Comparison of ENCODE assay signal across 24 cellular contexts in the genomic region with DNA sequence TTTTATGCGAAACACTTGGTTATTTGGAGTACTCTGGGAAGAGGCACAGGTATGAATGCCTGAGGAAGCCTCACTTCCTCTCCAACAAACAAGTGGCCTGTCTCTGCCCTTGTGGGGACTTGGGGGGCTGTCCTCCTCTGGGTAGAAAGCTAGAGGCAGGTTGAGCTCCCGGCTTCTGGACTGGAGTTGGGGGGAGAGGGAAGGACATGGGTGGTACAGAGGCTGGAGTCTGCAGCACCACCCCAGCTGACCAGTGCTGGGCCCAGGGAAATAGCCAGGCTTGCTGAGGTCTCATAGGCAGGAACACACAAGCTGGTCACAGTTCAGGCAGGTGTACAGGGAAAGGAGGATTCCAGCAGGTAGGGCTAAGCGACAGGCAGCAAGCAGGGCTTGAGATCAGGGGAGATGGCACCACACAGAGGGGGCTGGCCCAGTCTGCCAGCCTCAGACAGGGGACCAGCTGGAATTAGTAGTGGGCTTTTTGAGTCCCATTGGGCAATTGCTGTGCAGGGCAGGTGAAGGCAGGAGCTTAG.
DNase-seq lines count a peak whose midpoint lies in the region; ATAC-seq and TF ChIP-seq lines count a peak whose summit lies in the region.
"Had no signal": no experiment of that assay in that cellular context is flagged by ENCODE, and none has a peak within 500 bp of the region (broad histone marks: within the 10 kb centered on the region; RNA-seq: fewer than 3 reads in every experiment).

No MANE protein-coding gene starts in this region.

- CTCF ChIA-PET in SK-N-SH (lab: Yijun Ruan, JAX): interaction anchor here (1.3 kb wide), 1 partner anchor 350 kb away, joined by 4 read pairs; no protein-coding TSS in a partner anchor

- TF ChIP-seq EP300 in SK-N-SH (IDR thresholded peaks at IDR 0.05; ENCODE audit: borderline replicate concordance in 1 of 2, low read depth in 1 of 2, low read length in 1 of 2): no peak

- H4K20me1 ChIP-seq in SK-N-SH (ENCODE audit: insufficient read depth): no peaks in the 10 kb centered on the region
- H4K20me1 ChIP-seq in fibroblast of lung (ENCODE audit: control insufficient read depth, extremely low read depth, insufficient read depth, low read length): no peaks in the 10 kb centered on the region
- H4K20me1 ChIP-seq: BLaER1 had no signal

- H3K9me3 Mint-ChIP-seq in activated naive CD4-positive, alpha-beta T cell treated with anti-CD3 and anti-CD28 coated beads, Interleukin-2, amount 50 U/mL, for 72 hours: no peaks in the 10 kb centered on the region
- H3K9me3 Mint-ChIP-seq: activated CD4-positive, alpha-beta T cell treated with anti-CD3 and anti-CD28 coated beads, Interleukin-2, amount 10 ng/mL, durations not matched to agents 7 days and 5 days; central memory CD8-positive, alpha-beta T cell had no signal

- WGBS in SK-N-SH (ENCODE audit: low lambda C conversion rate): 91% methylated on average over 3 of the region's 3 CpGs

- DNase-seq in SK-N-SH: no peak
- DNase-seq in fibroblast of lung (ENCODE audit: low read depth in 2 of 2): no peak
- DNase-seq in activated naive CD4-positive, alpha-beta T cell treated with anti-CD3 and anti-CD28 coated beads, Interleukin-2, amount 50 U/mL, for 72 hours (ENCODE audit: low spot score in 2 of 2): no peak
- no peak for DNase-seq in NCI-H1694 treated with DMSO at 0.1 percent for 48 hours (lab: John Stamatoyannopoulos, UW)
- no peak for DNase-seq in hepatic stellate cell (ENCODE audit: low spot score)
- DNase-seq: activated CD4-positive, alpha-beta T cell treated with anti-CD3 and anti-CD28 coated beads, Interleukin-2, amount 10 ng/mL, durations not matched to agents 7 days and 5 days; activated gamma-delta T cell; Calu3; effector CD4-positive, alpha-beta T cell; head of caudate nucleus; left ventricle myocardium superior; NCI-H2029; NCI-H446 treated with DMSO at 0.1 percent for 48 hours; pancreas; small intestine; stimulated activated CD4-positive, alpha-beta T cell treated with anti-CD3 and anti-CD28 coated beads, Interleukin-4, amount 100 ng/mL, for 24 hours; SW 1271 had no signal

- peak overlapping the region; percentile 49; the same call in 1 of the 2 replicates for H2AFZ ChIP-seq in SK-N-SH (ENCODE audit: low read depth)
- H2AFZ ChIP-seq in fibroblast of lung (ENCODE audit: low read length): no peak overlapping the region

- no peaks in the 10 kb centered on the region for H3K9me3 ChIP-seq in SK-N-SH
- H3K9me3 ChIP-seq in fibroblast of lung (ENCODE audit: control insufficient read depth, insufficient read depth, low read depth, low read length): no peaks in the 10 kb centered on the region
- H3K9me3 ChIP-seq: BLaER1, pancreas had no signal

- H3K4me1 ChIP-seq in SK-N-SH (ENCODE audit: control insufficient read depth in 1 of 2, insufficient read depth in 2 of 2, low read depth in 1 of 2, low read length in 1 of 2) (peaks cover 21 to 42% of the 10 kb centered on the region in 2 experiments; a peak in 3 of 4 replicates), fibroblast of lung (ENCODE audit: control insufficient read depth, extremely low read depth, insufficient read depth, low read length) (peaks cover 49% of the 10 kb centered on the region), rectal smooth muscle tissue (ENCODE audit: control insufficient read depth, insufficient read depth, low read length) (peaks cover 32% of the 10 kb centered on the region)
- H3K4me1 ChIP-seq: BLaER1 had no signal

- H3K79me2 ChIP-seq in SK-N-SH (ENCODE audit: insufficient read depth) (no peaks in the 10 kb centered on the region), fibroblast of lung (ENCODE audit: control insufficient read depth, insufficient read depth, low read length) (no peaks in the 10 kb centered on the region)

- peak overlapping the region; percentile 83 to 93 for H3K27ac ChIP-seq in SK-N-SH (ENCODE audit: low read depth in 2 of 2, low read length in 1 of 2)
- H3K27ac ChIP-seq in fibroblast of lung (ENCODE audit: insufficient read depth, low read length): peak overlapping the region; percentile 88
- peak overlapping the region; percentile 75 for H3K27ac ChIP-seq in rectal smooth muscle tissue (ENCODE audit: low read depth, low read length)
- H3K27ac ChIP-seq: 22Rv1, BLaER1, KMS-11, pancreas had no signal

- POLR2A ChIA-PET in SK-N-SH (lab: Yijun Ruan, JAX): no interaction called here

- no peak overlapping the region for H3K4me3 ChIP-seq in SK-N-SH (ENCODE audit: low read depth in 2 of 2, low read length in 1 of 2)
- no peak overlapping the region for H3K4me3 ChIP-seq in fibroblast of lung (replicated peaks in 1 of 4; ENCODE audit: control extremely low read depth in 1 of 4, insufficient read depth in 1 of 4, low read depth in 3 of 4, low read length in 4 of 4)
- H3K4me3 ChIP-seq in rectal smooth muscle tissue (ENCODE audit: low read length): no peak overlapping the region
- H3K4me3 ChIP-seq: BLaER1, pancreas had no signal

- H3K36me3 ChIP-seq in SK-N-SH (replicated peaks in 1 of 2; ENCODE audit: control insufficient read depth in 1 of 2, insufficient read depth in 2 of 2, low read length in 1 of 2) (no peaks in the 10 kb centered on the region), fibroblast of lung (ENCODE audit: control insufficient read depth, insufficient read depth, low read length) (no peaks in the 10 kb centered on the region), rectal smooth muscle tissue (ENCODE audit: control insufficient read depth, insufficient read depth, low read length) (no peaks in the 10 kb centered on the region)
- H3K36me3 ChIP-seq: BLaER1, pancreas had no signal

- peak overlapping the region; percentile 38 for H3K4me2 ChIP-seq in SK-N-SH
- no peak overlapping the region for H3K4me2 ChIP-seq in fibroblast of lung (ENCODE audit: extremely low read depth, insufficient read depth, low read length)
- H3K4me2 ChIP-seq: BLaER1, KMS-11 had no signal

- no peak for TF ChIP-seq RAD21 in SK-N-SH (IDR thresholded peaks at IDR 0.05; ENCODE audit: low read length)

- H3K36me3 Mint-ChIP-seq in activated naive CD4-positive, alpha-beta T cell treated with anti-CD3 and anti-CD28 coated beads, Interleukin-2, amount 50 U/mL, for 72 hours: no peaks in the 10 kb centered on the region

- ATAC-seq in SK-N-SH treated with all-trans-retinoic acid at 6 μM for 48 hours (no peak), GM18868 (IDR thresholded peaks at IDR 0.05; ENCODE audit: unreplicated experiment) (no peak)
- no peak for ATAC-seq in activated naive CD4-positive, alpha-beta T cell treated with anti-CD3 and anti-CD28 coated beads, Interleukin-2, amount 50 U/mL, for 72 hours
- ATAC-seq: left ventricle myocardium superior had no signal

- TF ChIP-seq CTCF in SK-N-SH (IDR thresholded peaks at IDR 0.05): no peak
- no peak for TF ChIP-seq CTCF in fibroblast of lung (conservative IDR thresholded peaks at IDR 0.05 in 1 of 2, IDR thresholded peaks at IDR 0.05 in 1 of 2; ENCODE audit: low read depth in 1 of 2, low read length in 2 of 2)

- peaks cover 31% of the 10 kb centered on the region for H3F3A ChIP-seq in SK-N-SH (replicated peaks; ENCODE audit: insufficient read depth)

- H3K9me2 ChIP-seq in SK-N-SH: no peaks in the 10 kb centered on the region

- H3K27ac Mint-ChIP-seq in activated naive CD4-positive, alpha-beta T cell treated with anti-CD3 and anti-CD28 coated beads, Interleukin-2, amount 50 U/mL, for 72 hours: peak overlapping the region in 1 of 2 donors; percentile 50
- H3K27ac Mint-ChIP-seq: activated CD4-positive, alpha-beta T cell treated with anti-CD3 and anti-CD28 coated beads, Interleukin-2, amount 10 ng/mL, durations not matched to agents 7 days and 5 days had no signal

- H3K9ac ChIP-seq in SK-N-SH (peak overlapping the region; percentile 59), fibroblast of lung (ENCODE audit: insufficient read depth, low read length) (no peak overlapping the region), rectal smooth muscle tissue (ENCODE audit: low read length) (no peak overlapping the region)
- H3K9ac ChIP-seq: BLaER1, KMS-11 had no signal

- no peaks in the 10 kb centered on the region for H3K27me3 ChIP-seq in SK-N-SH (ENCODE audit: insufficient read depth)
- no peaks in the 10 kb centered on the region for H3K27me3 ChIP-seq in fibroblast of lung (ENCODE audit: control insufficient read depth, insufficient read depth, low read length)
- no peaks in the 10 kb centered on the region for H3K27me3 ChIP-seq in rectal smooth muscle tissue (ENCODE audit: control insufficient read depth, insufficient read depth, low read length)
- H3K27me3 ChIP-seq: BLaER1, pancreas had no signal

TF ChIP-seq in SK-N-SH, 30 proteins besides CTCF, POLR2A, EP300 and RAD21 (continues in another document):
- TF ChIP-seq SMC3 (IDR thresholded peaks at IDR 0.05; ENCODE audit: low read depth, low read length): no peak
- TF ChIP-seq, protein P1, sequence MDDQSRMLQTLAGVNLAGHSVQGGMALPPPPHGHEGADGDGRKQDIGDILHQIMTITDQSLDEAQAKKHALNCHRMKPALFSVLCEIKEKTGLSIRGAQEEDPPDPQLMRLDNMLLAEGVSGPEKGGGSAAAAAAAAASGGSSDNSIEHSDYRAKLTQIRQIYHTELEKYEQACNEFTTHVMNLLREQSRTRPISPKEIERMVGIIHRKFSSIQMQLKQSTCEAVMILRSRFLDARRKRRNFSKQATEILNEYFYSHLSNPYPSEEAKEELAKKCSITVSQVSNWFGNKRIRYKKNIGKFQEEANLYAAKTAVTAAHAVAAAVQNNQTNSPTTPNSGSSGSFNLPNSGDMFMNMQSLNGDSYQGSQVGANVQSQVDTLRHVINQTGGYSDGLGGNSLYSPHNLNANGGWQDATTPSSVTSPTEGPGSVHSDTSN (IDR thresholded peaks at IDR 0.05): no peak
- no peak for TF ChIP-seq RXRA (IDR thresholded peaks at IDR 0.05; ENCODE audit: borderline replicate concordance, low read depth)
- no peak for TF ChIP-seq YY1 (IDR thresholded peaks at IDR 0.05; ENCODE audit: low read depth)
- TF ChIP-seq TCF12 (IDR thresholded peaks at IDR 0.05): no peak
- no peak for TF ChIP-seq TEAD4 (IDR thresholded peaks at IDR 0.05; ENCODE audit: borderline replicate concordance, insufficient read depth)

TF ChIP-seq in SK-N-SH treated with all-trans-retinoic acid at 6 μM for 48 hours, 23 proteins besides CTCF, POLR2A, EP300 and RAD21 (continues in another document):
- TF ChIP-seq TOX (CRISPR knock-in tag; IDR thresholded peaks at IDR 0.05; ENCODE audit: borderline replicate concordance) (no peak), TCF4 (CRISPR knock-in tag; IDR thresholded peaks at IDR 0.05; ENCODE audit: borderline replicate concordance) (no peak), ZNF8 (CRISPR knock-in tag; IDR thresholded peaks at IDR 0.05) (no peak)
- TF ChIP-seq, protein P2, sequence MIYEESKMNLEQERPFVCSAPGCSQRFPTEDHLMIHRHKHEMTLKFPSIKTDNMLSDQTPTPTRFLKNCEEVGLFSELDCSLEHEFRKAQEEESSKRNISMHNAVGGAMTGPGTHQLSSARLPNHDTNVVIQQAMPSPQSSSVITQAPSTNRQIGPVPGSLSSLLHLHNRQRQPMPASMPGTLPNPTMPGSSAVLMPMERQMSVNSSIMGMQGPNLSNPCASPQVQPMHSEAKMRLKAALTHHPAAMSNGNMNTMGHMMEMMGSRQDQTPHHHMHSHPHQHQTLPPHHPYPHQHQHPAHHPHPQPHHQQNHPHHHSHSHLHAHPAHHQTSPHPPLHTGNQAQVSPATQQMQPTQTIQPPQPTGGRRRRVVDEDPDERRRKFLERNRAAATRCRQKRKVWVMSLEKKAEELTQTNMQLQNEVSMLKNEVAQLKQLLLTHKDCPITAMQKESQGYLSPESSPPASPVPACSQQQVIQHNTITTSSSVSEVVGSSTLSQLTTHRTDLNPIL (CRISPR knock-in tag; IDR thresholded peaks at IDR 0.05; ENCODE audit: low read depth): no peak
